26 cellular contexts compared by ENCODE assay signal in the genomic region with DNA sequence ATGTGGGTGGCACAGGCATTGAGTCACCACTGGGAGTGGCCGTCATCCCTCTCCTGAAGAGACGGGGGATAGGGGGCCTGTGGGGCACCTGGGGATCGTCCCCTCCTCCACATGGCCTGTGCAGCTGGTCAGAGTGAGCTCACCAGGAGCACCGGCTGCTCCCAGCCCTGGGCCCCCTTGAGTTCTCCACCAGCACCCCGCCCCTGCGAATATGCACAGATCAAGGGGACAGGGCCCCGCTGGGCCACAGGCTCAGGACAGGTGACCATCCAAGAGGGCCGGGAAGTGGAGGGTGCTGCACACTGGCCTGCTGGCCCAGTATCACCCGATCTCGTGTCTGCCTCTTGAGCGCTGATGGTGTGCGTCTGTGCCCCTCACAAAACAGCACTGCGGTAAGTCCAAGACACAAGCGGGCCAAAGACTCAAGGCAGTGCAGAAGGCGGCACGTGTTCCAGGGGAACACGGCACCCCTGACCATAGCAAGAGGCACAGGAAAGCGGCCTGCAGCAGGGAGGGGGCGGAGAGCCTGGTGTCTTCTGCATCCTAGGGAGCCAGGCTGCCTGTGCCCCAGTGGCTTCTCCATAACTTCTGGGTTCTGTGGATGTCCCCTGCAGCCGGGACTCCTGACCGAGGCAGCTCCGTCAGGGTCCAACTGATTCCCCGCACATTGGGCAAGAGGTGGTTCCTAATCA. TPM values are rescaled to one million over a fixed set of nuclear protein-coding genes. Genes with fewer than 3 reads are reported as not detected.
DNase-seq lines count a peak whose midpoint lies in the region; ATAC-seq lines count a peak whose summit lies in the region.
"Had no signal": no experiment of that assay in that cellular context is flagged by ENCODE, and none has a peak within 500 bp of the region (broad histone marks: within the 10 kb centered on the region; RNA-seq: fewer than 3 reads in every experiment).

No MANE protein-coding gene starts in this region.

- H3K27me3 Mint-ChIP-seq in activated naive CD4-positive, alpha-beta T cell treated with anti-CD3 and anti-CD28 coated beads, Interleukin-2, amount 10 ng/mL, durations not matched to agents 7 days and 5 days: peaks cover 55% of the 10 kb centered on the region

- WGBS in aorta, 2 donors: 87 to 93% methylated on average over 22 to 23 of the region's 23 CpGs

- no peaks in the 10 kb centered on the region for H3K27me3 ChIP-seq in SJCRH30
- no peaks in the 10 kb centered on the region for H3K27me3 ChIP-seq in aorta (ENCODE audit: control insufficient read depth in 1 of 2, insufficient read depth in 2 of 2, low read length in 1 of 2)

- H3K27ac ChIP-seq in SJCRH30: peak overlapping the region; percentile 79
- no peak overlapping the region for H3K27ac ChIP-seq in aorta (ENCODE audit: low read depth in 1 of 2, low read length in 2 of 2)
- H3K27ac ChIP-seq: BLaER1, PC-9, SJSA1 had no signal

- H3K4me3 ChIP-seq in SJCRH30 (peak overlapping the region; percentile 11), aorta (ENCODE audit: low read length in 2 of 2) (no peak overlapping the region)
- H3K4me3 ChIP-seq: BLaER1, GM23338, PC-9, SJSA1 had no signal

- H3K9me3 ChIP-seq in SJCRH30 (replicated peaks) (no peaks in the 10 kb centered on the region), aorta (ENCODE audit: control insufficient read depth, low read length) (no peaks in the 10 kb centered on the region)
- H3K9me3 ChIP-seq: BLaER1, SJSA1 had no signal

- peak; percentile 6 for DNase-seq in activated naive CD4-positive, alpha-beta T cell treated with anti-CD3 and anti-CD28 coated beads, Interleukin-2, amount 10 ng/mL, durations not matched to agents 7 days and 5 days
- no peak for DNase-seq in activated naive CD4-positive, alpha-beta T cell treated with Interleukin-2 at 50 U/mL for 16 hours
- DNase-seq in SJCRH30: peak; percentile 66 to 80
- peak; percentile 78 for DNase-seq in posterior vena cava (ENCODE audit: low spot score)
- no peak for DNase-seq in aorta
- no peak for DNase-seq in SKM-1 treated with dmso at 0.1 percent for 144 hours (lab: John Stamatoyannopoulos, UW; ENCODE audit: unreplicated experiment)
- no peak for DNase-seq in NAMALWA (ENCODE audit: low spot score)
- DNase-seq: 8988T; CD4-positive, CD25-positive, alpha-beta regulatory T cell; DMS53; HCEC 1CT; KBM-7; MV-4-11; NCI-H2029; NCI-H446; NCI-H524 treated with DMSO at 0.1 percent for 48 hours; PC-9 had no signal

- H3K4me1 Mint-ChIP-seq in activated naive CD4-positive, alpha-beta T cell treated with anti-CD3 and anti-CD28 coated beads, Interleukin-2, amount 10 ng/mL, durations not matched to agents 7 days and 5 days: no peaks in the 10 kb centered on the region
- H3K4me1 Mint-ChIP-seq: CD4-positive, CD25-positive, alpha-beta regulatory T cell had no signal

- no peak overlapping the region for H3K4me3 Mint-ChIP-seq in activated naive CD4-positive, alpha-beta T cell treated with anti-CD3 and anti-CD28 coated beads, Interleukin-2, amount 10 ng/mL, durations not matched to agents 7 days and 5 days
- H3K4me3 Mint-ChIP-seq: CD4-positive, CD25-positive, alpha-beta regulatory T cell; GM23338 had no signal

- no peak overlapping the region for H3K27ac Mint-ChIP-seq in activated naive CD4-positive, alpha-beta T cell treated with anti-CD3 and anti-CD28 coated beads, Interleukin-2, amount 10 ng/mL, durations not matched to agents 7 days and 5 days
- H3K27ac Mint-ChIP-seq: CD4-positive, CD25-positive, alpha-beta regulatory T cell; GM23338 had no signal

- H3K9me3 Mint-ChIP-seq in activated naive CD4-positive, alpha-beta T cell treated with anti-CD3 and anti-CD28 coated beads, Interleukin-2, amount 10 ng/mL, durations not matched to agents 7 days and 5 days: no peaks in the 10 kb centered on the region
- H3K9me3 Mint-ChIP-seq: CD4-positive, CD25-positive, alpha-beta regulatory T cell had no signal

- CTCF ChIA-PET in activated naive CD4-positive, alpha-beta T cell treated with anti-CD3 and anti-CD28 coated beads, Interleukin-2, amount 10 ng/mL, durations not matched to agents 7 days and 5 days (lab: Charles Lee): interaction anchor here (0.7 to 1.2 kb wide), 2 partner anchors 219 to 220 kb away, joined by 3 read pairs; no protein-coding TSS in a partner anchor

- intact Hi-C loops in posterior vena cava (cut with DNase I) (no loop called here), aorta (cut with DNase I) (no loop called here)

- no peaks in the 10 kb centered on the region for H3K36me3 Mint-ChIP-seq in activated naive CD4-positive, alpha-beta T cell treated with anti-CD3 and anti-CD28 coated beads, Interleukin-2, amount 10 ng/mL, durations not matched to agents 7 days and 5 days
- H3K36me3 Mint-ChIP-seq: CD4-positive, CD25-positive, alpha-beta regulatory T cell had no signal

- H3K4me1 ChIP-seq in SJCRH30 (peaks cover 31% of the 10 kb centered on the region), aorta (ENCODE audit: control insufficient read depth in 1 of 2, insufficient read depth in 2 of 2, low read length in 2 of 2) (no peaks in the 10 kb centered on the region)
- H3K4me1 ChIP-seq: SJSA1 had no signal

- H3K36me3 ChIP-seq in SJCRH30 (no peaks in the 10 kb centered on the region), aorta (ENCODE audit: control insufficient read depth in 1 of 2, insufficient read depth in 2 of 2, low read length in 1 of 2) (no peaks in the 10 kb centered on the region)
- H3K36me3 ChIP-seq: BLaER1, SJSA1 had no signal

- peak; percentile 34 for ATAC-seq in aorta (ENCODE audit: low FRiP score)
- ATAC-seq: GM23338, Right ventricle myocardium inferior had no signal

RNA-seq across cellular contexts. Expression of a gene that starts 18.1 kb away (rescaled TPM):
- not detected in 2 replicates for total RNA-seq in SJCRH30 (2014; rRNA removed; shearing (Covaris generic))
- under 1 TPM; 0.14 to 0.48 TPM for total RNA-seq in posterior vena cava
- total RNA-seq in aorta: not detected
- polyA plus RNA-seq in aorta: not detected
- total RNA-seq: CD4-positive, CD25-positive, alpha-beta regulatory T cell; Daoy; G401; LHCN-M2; MCF 10A; PC-9; RPMI7951; SJSA1 had no signal

RNA-seq across cellular contexts. Expression of a gene that starts 32.5 kb away (rescaled TPM):
- not detected in 2 replicates for total RNA-seq in SJCRH30 (2014; rRNA removed; shearing (Covaris generic))
- total RNA-seq in posterior vena cava (not detected), aorta (not detected)
- not detected for polyA plus RNA-seq in aorta
- total RNA-seq: CD4-positive, CD25-positive, alpha-beta regulatory T cell; Daoy; G401; GM23338; LHCN-M2; MCF 10A; PC-9; Right ventricle myocardium inferior; RPMI7951; SJSA1 had no signal
- polyA plus RNA-seq: CD4-positive, CD25-positive, alpha-beta regulatory T cell; GM23338 had no signal

RNA-seq across cellular contexts. Expression of a gene that starts 47.5 kb away (rescaled TPM):
- not detected in 2 replicates for total RNA-seq in SJCRH30 (2014; rRNA removed; shearing (Covaris generic))
- total RNA-seq in posterior vena cava (not detected), aorta (not detected)
- polyA plus RNA-seq in aorta: not detected
- total RNA-seq: CD4-positive, CD25-positive, alpha-beta regulatory T cell; Daoy; G401; GM23338; LHCN-M2; MCF 10A; PC-9; Right ventricle myocardium inferior; RPMI7951; SJSA1 had no signal
- polyA plus RNA-seq: CD4-positive, CD25-positive, alpha-beta regulatory T cell; GM23338 had no signal

Comparison
In these comparisons a context has a peak if more than half of its experiments do, and no peak if none do; other contexts are left out.
1. DNase-seq: peak in activated naive CD4-positive, alpha-beta T cell treated with anti-CD3 and anti-CD28 coated beads, Interleukin-2, amount 10 ng/mL, durations not matched to agents 7 days and 5 days (single experiment), SJCRH30 (2 of 2) and posterior vena cava (single experiment); none in activated naive CD4-positive, alpha-beta T cell treated with Interleukin-2 at 50 U/mL for 16 hours (single experiment), aorta (0 of 2), SKM-1 treated with dmso at 0.1 percent for 144 hours (single experiment) and NAMALWA (single experiment).